In genomic region chr18:50879302-50880107, GRCh38 we compare ENCODE assay signal across 8 cellular contexts. TPM values are rescaled to one million over a fixed set of nuclear protein-coding genes. Genes with fewer than 3 reads are reported as not detected.
DNase-seq lines count a peak whose midpoint lies in the region; ATAC-seq lines count a peak whose summit lies in the region.

No MANE protein-coding gene starts in this region.

- CTCF ChIA-PET in T-cell (lab: Charles Lee), result interaction anchor here in 1 of 2 donors (0.5 to 1.3 kb wide), 5 partner anchors 42 to 172 kb away, joined by 3 to 5 read pairs (median 4); partner anchors contain the start of gene ELAC1

- H3K4me1 ChIP-seq in HUES48 (ENCODE audit: control insufficient read depth, insufficient read depth, low read length), result peaks cover 18% of the 10 kb centered on the region

- H3K9me3 Mint-ChIP-seq in T-cell, result no peaks in the 10 kb centered on the region

- no peaks in the 10 kb centered on the region for H3K27me3 ChIP-seq in HUES48 (ENCODE audit: control insufficient read depth, insufficient read depth, low read length)

- ATAC-seq in GM21390 (IDR thresholded peaks at IDR 0.05; ENCODE audit: unreplicated experiment) (peak; percentile 27), T-cell (replicated peaks in 1 of 4) (peak; percentile 7 to 20 (median 18))

- H3K36me3 ChIP-seq in HUES48 (ENCODE audit: control insufficient read depth, insufficient read depth, low read length), result no peaks in the 10 kb centered on the region

- peak overlapping the region; percentile 97 to 99 for H3K27ac Mint-ChIP-seq in T-cell

- H3K27me3 Mint-ChIP-seq in T-cell, result no peaks in the 10 kb centered on the region

- H3K4me3 ChIP-seq in HUES48 (ENCODE audit: low read depth, low read length), result peak overlapping the region; percentile 85

- no peaks in the 10 kb centered on the region for H3K9me3 ChIP-seq in HUES48 (ENCODE audit: control insufficient read depth, insufficient read depth, low read length)

- H3K36me3 Mint-ChIP-seq in T-cell, result peaks cover 5% of the 10 kb centered on the region

- peak overlapping the region; percentile 95 to 99 (median 98) for H3K4me3 Mint-ChIP-seq in T-cell

- peaks cover 32 to 43% (median 38%) of the 10 kb centered on the region in 3 donors for H3K4me1 Mint-ChIP-seq in T-cell

- POLR2A ChIA-PET in T-cell (lab: Charles Lee), result interaction anchor here (0.6 to 1.2 kb wide), 4 partner anchors 72 to 313 kb away, joined by 3 to 4 read pairs (median 3); partner anchors contain the start of gene SMAD4 (in 1 of the 2)

- peak; percentile 52 for DNase-seq in DMS 273 treated with DMSO at 0.1 percent for 48 hours (lab: John Stamatoyannopoulos, UW)
- DNase-seq in T-cell, result peak in 30 of 34 experiments; percentile 5 to 46 (median 19)
- DNase-seq in cerebellar cortex (ENCODE audit: low spot score), result peak; percentile 74
- peak; percentile 48 for DNase-seq in kidney glomerular epithelial cell (lab: John Stamatoyannopoulos, UW)
- peak; percentile 45 for DNase-seq in stimulated activated CD4-positive, alpha-beta T cell treated with anti-CD3 and anti-CD28 coated beads, Interleukin-4, amount 100 ng/mL, for 24 hours
- no peak for DNase-seq in A172 (ENCODE audit: low spot score)

- peak overlapping the region; percentile 73 for H3K9ac ChIP-seq in HUES48 (ENCODE audit: low read depth, low read length)

- peak overlapping the region; percentile 78 for H3K27ac ChIP-seq in HUES48 (ENCODE audit: low read depth, low read length)

RNA-seq across cellular contexts. Expression of gene ME2, which starts 0.6 kb away (rescaled TPM):
- total RNA-seq in T-cell, result 10 to 100 TPM; 30.5 to 42.6 (median 39.9) TPM
- 62.4 and 67.7 TPM in 2 replicates for total RNA-seq in A172 (2014; rRNA removed; shearing (Covaris generic))

RNA-seq across cellular contexts. Expression of gene MRO, which starts 59.7 kb away (rescaled TPM):
- not detected for total RNA-seq in T-cell
- total RNA-seq in A172 (2014; rRNA removed; shearing (Covaris generic)), result 0.03 TPM in 1 of 2 replicates, not detected in the other
